Comparison of ENCODE assay signal across 8 cellular contexts in genomic region chr14:70909788-70910614, GRCh38. TPM values are rescaled to one million over a fixed set of nuclear protein-coding genes. Genes with fewer than 3 reads are reported as not detected.
DNase-seq lines count a peak whose midpoint lies in the region; ATAC-seq and TF ChIP-seq lines count a peak whose summit lies in the region.

No MANE protein-coding gene starts in this region.

- H3K36me3 Mint-ChIP-seq in endodermal cell (ENCODE audit: low read depth) (peaks cover 1% of the 10 kb centered on the region), progenitor cell of endocrine pancreas (ENCODE audit: insufficient read depth) (no peaks in the 10 kb centered on the region)

- H3F3A ChIP-seq in PC-3 (ENCODE audit: low read length, unreplicated experiment): no peaks in the 10 kb centered on the region

- CTCF ChIA-PET in PC-3 (lab: Charles Lee): no interaction called here

- peaks cover 1% of the 10 kb centered on the region for H3K9me3 Mint-ChIP-seq in endodermal cell
- no peaks in the 10 kb centered on the region for H3K9me3 Mint-ChIP-seq in progenitor cell of endocrine pancreas (ENCODE audit: low read depth)

- H3K4me2 ChIP-seq in PC-3 (ENCODE audit: low read length): peak overlapping the region; percentile 82

- intact Hi-C loops in PC-3 (cut with micrococcal nuclease): loop anchor here (2.0 to 5.0 kb wide), 2 partner anchors 112 to 551 kb away; partner anchors contain the start of gene COX16

- H3K27me3 Mint-ChIP-seq in endodermal cell (ENCODE audit: insufficient read depth): no peaks in the 10 kb centered on the region
- no peaks in the 10 kb centered on the region for H3K27me3 Mint-ChIP-seq in progenitor cell of endocrine pancreas

- H3K4me3 Mint-ChIP-seq in endodermal cell: peak overlapping the region; percentile 89
- peak overlapping the region; percentile 95 for H3K4me3 Mint-ChIP-seq in progenitor cell of endocrine pancreas (ENCODE audit: low read depth)

- no TSS peak for BruUV-seq in PC-3 (replicated peaks; lab: Mats Ljungman, UMichigan)

- H3K4me1 Mint-ChIP-seq in endodermal cell (peaks cover 29% of the 10 kb centered on the region), progenitor cell of endocrine pancreas (ENCODE audit: low read depth) (peaks cover 40% of the 10 kb centered on the region)

- H3K4me1 ChIP-seq in PC-3 (ENCODE audit: insufficient read depth, low read length): peaks cover 19% of the 10 kb centered on the region
- H3K4me1 ChIP-seq in endodermal cell (ENCODE audit: control insufficient read depth, insufficient read depth, low read length): no peaks in the 10 kb centered on the region

- no peak overlapping the region for H3K27ac Mint-ChIP-seq in endodermal cell
- H3K27ac Mint-ChIP-seq in progenitor cell of endocrine pancreas: peak overlapping the region; percentile 9

- H3K27me3 ChIP-seq in PC-3 (ENCODE audit: low read length): no peaks in the 10 kb centered on the region
- H3K27me3 ChIP-seq in endodermal cell (ENCODE audit: control insufficient read depth, insufficient read depth, low read length, poor library complexity, severe bottlenecking): no peaks in the 10 kb centered on the region

- no peak overlapping the region for H2AFZ ChIP-seq in PC-3 (ENCODE audit: low read length)

- H3K4me3 ChIP-seq in PC-3 (ENCODE audit: low read length): peak overlapping the region; percentile 76; the same call in 1 of the 2 replicates
- H3K4me3 ChIP-seq in endodermal cell (ENCODE audit: low read length): peak overlapping the region; percentile 99

- H4K20me1 ChIP-seq in PC-3 (ENCODE audit: low read length): peaks cover 48% of the 10 kb centered on the region

- DNase-seq in SIG-M5 treated with dmso at 0.1 percent for 504 hours (lab: John Stamatoyannopoulos, UW; ENCODE audit: unreplicated experiment) (peak; percentile 32), SIG-M5 (lab: John Stamatoyannopoulos, UW) (no peak), PC-3 (peak; percentile 22), endodermal cell (no peak), progenitor cell of endocrine pancreas (ENCODE audit: low spot score, unreplicated experiment) (no peak), occipital lobe (lab: John Stamatoyannopoulos, UW) (no peak), HCEC 1CT (no peak), NCI-H748 (lab: John Stamatoyannopoulos, UW; ENCODE audit: unreplicated experiment) (no peak)

- no peaks in the 10 kb centered on the region for H3K9me3 ChIP-seq in PC-3 (ENCODE audit: low read length)
- no peaks in the 10 kb centered on the region for H3K9me3 ChIP-seq in endodermal cell (ENCODE audit: control insufficient read depth, low read length)

- POLR2A ChIA-PET in PC-3 (lab: Charles Lee; ENCODE audit: unreplicated experiment): no interaction called here

- H3K36me3 ChIP-seq in PC-3 (ENCODE audit: low read depth, low read length): no peaks in the 10 kb centered on the region
- H3K36me3 ChIP-seq in endodermal cell (ENCODE audit: control insufficient read depth, insufficient read depth, low read length): no peaks in the 10 kb centered on the region

- H3K9ac ChIP-seq in PC-3 (ENCODE audit: low read length): no peak overlapping the region
- no peak overlapping the region for H3K9ac ChIP-seq in endodermal cell (ENCODE audit: extremely low read depth, low read length, poor library complexity, severe bottlenecking)

- H3K79me2 ChIP-seq in PC-3 (ENCODE audit: low read length): peaks cover 69% of the 10 kb centered on the region

- 79 to 88% methylated on average over 5 to 7 of the region's 10 CpGs for WGBS in endodermal cell (ENCODE audit: insufficient coverage in 1 of 2, insufficient read length in 1 of 2), 2 experiments

- TF ChIP-seq CTCF in PC-3 (conservative IDR thresholded peaks at IDR 0.05; ENCODE audit: low read depth, low read length) (no peak), endodermal cell (conservative IDR thresholded peaks at IDR 0.05) (no peak), progenitor cell of endocrine pancreas (IDR thresholded peaks at IDR 0.05; ENCODE audit: unreplicated experiment) (no peak)

- no peaks in the 10 kb centered on the region for H3K9me2 ChIP-seq in PC-3 (replicated peaks; ENCODE audit: low read length)

- no peak overlapping the region for H3K27ac ChIP-seq in PC-3 (ENCODE audit: low read length)
- H3K27ac ChIP-seq in endodermal cell (ENCODE audit: low read depth, low read length): peak overlapping the region; percentile 56

- ATAC-seq in PC-3: no peak

RNA-seq across cellular contexts. Expression of gene PCNX1, which starts 2.7 kb away (rescaled TPM):
- total RNA-seq in PC-3 (2014; rRNA removed) (21.5 and 23.3 TPM in 2 replicates), endodermal cell (10 to 100 TPM; 68.2 TPM), progenitor cell of endocrine pancreas (56.4 and 65.8 TPM in 2 replicates), occipital lobe (191 TPM)
- 30.1 TPM for polyA plus RNA-seq in endodermal cell (2013, experiment 1 of 2)
- polyA plus RNA-seq in endodermal cell (2013, experiment 2 of 2): 22.4 TPM

Comparison
In these comparisons a context has a peak if more than half of its experiments do, and no peak if none do; other contexts are left out.
1. DNase-seq: peak in SIG-M5 treated with dmso at 0.1 percent for 504 hours (single experiment) and PC-3 (single experiment); none in SIG-M5 (single experiment), endodermal cell (single experiment), progenitor cell of endocrine pancreas (single experiment), occipital lobe (single experiment), HCEC 1CT (single experiment) and NCI-H748 (single experiment).